In the genomic region with DNA sequence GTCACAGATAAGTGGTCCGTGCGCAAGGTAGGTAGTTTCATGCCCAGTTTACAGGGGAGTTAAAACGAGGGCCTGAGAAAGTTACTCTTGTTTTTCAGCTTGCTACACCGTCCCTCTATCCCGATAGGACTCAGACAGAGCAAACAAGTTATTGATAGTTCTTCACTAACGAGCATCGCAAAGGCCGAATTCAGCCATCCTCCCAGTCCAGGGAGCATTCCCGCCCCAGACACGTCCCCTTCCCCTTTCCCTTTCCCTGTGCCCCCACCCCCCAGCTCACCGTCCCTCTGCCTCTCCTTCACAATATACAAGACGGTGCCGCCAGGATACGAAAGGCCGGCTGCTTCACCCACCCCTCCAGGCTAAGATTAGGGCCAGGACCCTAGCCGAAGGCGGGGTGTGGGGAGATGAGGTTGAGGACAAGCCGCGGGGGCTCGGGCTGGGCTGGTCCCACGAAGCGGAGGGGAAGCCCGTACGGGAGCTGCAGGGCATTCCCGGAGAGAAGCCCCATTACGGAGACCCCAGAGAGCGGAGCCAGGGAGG, we compare ENCODE assay signal across 8 cellular contexts. TPM values are rescaled to one million over a fixed set of nuclear protein-coding genes. Genes with fewer than 3 reads are reported as not detected.
DNase-seq lines count a peak whose midpoint lies in the region; TF ChIP-seq lines count a peak whose summit lies in the region.

No MANE protein-coding gene starts in this region.

- H3K36me3 ChIP-seq in HUES6 (ENCODE audit: control insufficient read depth, insufficient read depth, low read length) (peaks cover 25% of the 10 kb centered on the region), stomach (peaks cover 5 to 34% (median 33%) of the 10 kb centered on the region in 4 donors)

- DNase-seq in GM12864 (ENCODE audit: low read depth) (no peak), astrocyte of the hippocampus (ENCODE audit: low read depth, low spot score) (peak; percentile 52), islet precursor cell (peak; percentile 60), stomach (no peak), hippocampal formation (lab: John Stamatoyannopoulos, UW) (no peak), OCI-M2 (lab: John Stamatoyannopoulos, UW; ENCODE audit: unreplicated experiment) (no peak), NCI-H1930 (lab: John Stamatoyannopoulos, UW) (no peak)

- TF ChIP-seq CTCF in GM12864 (IDR thresholded peaks at IDR 0.05; ENCODE audit: low read depth, low read length, missing control alignments) (no peak), stomach (IDR thresholded peaks at IDR 0.05) (no peak)

- TF ChIP-seq POLR2A in stomach (IDR thresholded peaks at IDR 0.05), result no peak

- H3K27me3 ChIP-seq in HUES6 (ENCODE audit: control insufficient read depth, insufficient read depth, low read length) (peaks cover 42% of the 10 kb centered on the region), stomach (peaks cover 0 to 7% (median 2%) of the 10 kb centered on the region in 3 donors)

- no peak for TF ChIP-seq EP300 in stomach (IDR thresholded peaks at IDR 0.05)

- peak overlapping the region; percentile 86 for H3K9ac ChIP-seq in HUES6 (ENCODE audit: low read length)

- intact Hi-C loops in stomach (cut with DNase I; ENCODE audit: low total_unique reads), result no loop called here

- 1 to 3% (median 1%) methylated on average over 27 of the region's 27 CpGs for WGBS in stomach, 5 donors

- H3K4me3 ChIP-seq in GM12864 (ENCODE audit: low read depth, low read length), result peak overlapping the region; percentile 92
- peak overlapping the region; percentile 84 for H3K4me3 ChIP-seq in HUES6 (ENCODE audit: low read depth, low read length)
- peak overlapping the region; percentile 80 to 98 (median 84) for H3K4me3 ChIP-seq in stomach

- H3K27ac ChIP-seq in HUES6 (ENCODE audit: low read depth, low read length), result peak overlapping the region; percentile 60; the same call in 1 of the 2 replicates
- H3K27ac ChIP-seq in stomach, result peak overlapping the region; percentile 72 to 89 (median 87)

- H3K4me1 ChIP-seq in HUES6 (ENCODE audit: control insufficient read depth, insufficient read depth, low read length) (no peaks in the 10 kb centered on the region), stomach (peaks cover 15 to 52% (median 41%) of the 10 kb centered on the region in 4 donors)

- H3K9me3 ChIP-seq in HUES6 (ENCODE audit: control insufficient read depth, insufficient read depth, low read depth, low read length) (no peaks in the 10 kb centered on the region), stomach (no peaks in the 10 kb centered on the region)

RNA-seq across cellular contexts. Expression of a gene that starts 0.6 kb away (rescaled TPM):
- total RNA-seq in stomach, result 100 to 1,000 TPM in 2 of 5 donors, 10 to 100 TPM in 2, 1 to 10 TPM in 1; 6.1 to 398 (median 83.0) TPM
- 100 to 1,000 TPM in 1 of 3 donors, 10 to 100 TPM in 2; 51.4 to 107 (median 89.2) TPM for polyA plus RNA-seq in stomach

RNA-seq across cellular contexts. Expression of a gene that starts 4.3 kb away (rescaled TPM):
- total RNA-seq in stomach, result 1 to 10 TPM; 1.2 to 9.9 (median 3.0) TPM
- 1 to 10 TPM in 2 of 3 donors, under 1 TPM in 1; 0.31 to 3.5 (median 1.4) TPM for polyA plus RNA-seq in stomach

RNA-seq across cellular contexts. Expression of a gene that starts 27.4 kb away (rescaled TPM):
- 10 to 100 TPM in 2 of 5 donors, 1 to 10 TPM in 2, not detected in 1; 4.3 to 55.8 (median 9.2) TPM for total RNA-seq in stomach
- polyA plus RNA-seq in stomach, result 10 to 100 TPM; 30.9 to 55.5 (median 38.0) TPM

RNA-seq across cellular contexts. Expression of a gene that starts 27.6 kb away (rescaled TPM):
- 100 to 1,000 TPM in 4 of 5 donors, 10 to 100 TPM in 1; 47.2 to 233 (median 181) TPM for total RNA-seq in stomach
- 100 to 1,000 TPM; 207 to 248 (median 243) TPM for polyA plus RNA-seq in stomach

RNA-seq across cellular contexts. Expression of a gene that starts 55.4 kb away (rescaled TPM):
- total RNA-seq in stomach, result 100 to 1,000 TPM in 4 of 5 donors, 10 to 100 TPM in 1; 81.9 to 427 (median 179) TPM
- 100 to 1,000 TPM; 171 to 280 (median 274) TPM for polyA plus RNA-seq in stomach

Comparison
In these comparisons a context has a peak if more than half of its experiments do, and no peak if none do; other contexts are left out.
1. DNase-seq: peak in astrocyte of the hippocampus (single experiment) and islet precursor cell (single experiment); none in GM12864 (single experiment), stomach (single experiment), hippocampal formation (0 of 2), OCI-M2 (single experiment) and NCI-H1930 (0 of 2).
2. Peak in every context shown above with its lines, with median percentiles within 50 percentile points of each other: H3K4me3 ChIP-seq.